Comparison of ENCODE assay signal across 8 cellular contexts in genomic region chr19:8050274-8051096, GRCh38. TPM values are rescaled to one million over a fixed set of nuclear protein-coding genes. Genes with fewer than 3 reads are reported as not detected.
DNase-seq lines count a peak whose midpoint lies in the region; ATAC-seq and TF ChIP-seq lines count a peak whose summit lies in the region.

No MANE protein-coding gene starts in this region.

- intact Hi-C loops in cardiac septum (cut with DNase I) = no loop called here

- no peak for TF ChIP-seq EP300 in upper lobe of left lung (IDR thresholded peaks at IDR 0.05)

- WGBS in upper lobe of left lung, 2 donors = 13 to 20% methylated on average over 14 to 43 of the region's 49 CpGs

- no peak overlapping the region for H3K27ac Mint-ChIP-seq in activated naive CD4-positive, alpha-beta T cell treated with anti-CD3 and anti-CD28 coated beads, Interleukin-2, amount 50 U/mL, for 72 hours

- TF ChIP-seq POLR2A in upper lobe of left lung (IDR thresholded peaks at IDR 0.05) = no peak

- H3K9me3 ChIP-seq in MG63 (peaks cover 5% of the 10 kb centered on the region; the same call in 1 of the 2 replicates), SK-N-MC (ENCODE audit: low read depth, low read length) (no peaks in the 10 kb centered on the region), upper lobe of left lung (no peaks in the 10 kb centered on the region)

- no peaks in the 10 kb centered on the region for H3K36me3 Mint-ChIP-seq in activated naive CD4-positive, alpha-beta T cell treated with anti-CD3 and anti-CD28 coated beads, Interleukin-2, amount 50 U/mL, for 72 hours

- ATAC-seq in GM21825 (IDR thresholded peaks at IDR 0.05; ENCODE audit: unreplicated experiment) (peak; percentile 74), upper lobe of left lung (ENCODE audit: low FRiP score in 2 of 2) (peak; percentile 90 to 96)
- peak; percentile 87 to 97 for ATAC-seq in activated naive CD4-positive, alpha-beta T cell treated with anti-CD3 and anti-CD28 coated beads, Interleukin-2, amount 50 U/mL, for 72 hours

- no peaks in the 10 kb centered on the region for H3K9me3 Mint-ChIP-seq in activated naive CD4-positive, alpha-beta T cell treated with anti-CD3 and anti-CD28 coated beads, Interleukin-2, amount 50 U/mL, for 72 hours

- no peak overlapping the region for H3K27ac ChIP-seq in SK-N-MC
- no peak overlapping the region for H3K27ac ChIP-seq in upper lobe of left lung

- H3K36me3 ChIP-seq in MG63 (no peaks in the 10 kb centered on the region), SK-N-MC (ENCODE audit: insufficient read depth, low read length) (no peaks in the 10 kb centered on the region), upper lobe of left lung (no peaks in the 10 kb centered on the region)

- H3K27me3 ChIP-seq in MG63 = peaks cover 28% of the 10 kb centered on the region
- H3K27me3 ChIP-seq in upper lobe of left lung = no peaks in the 10 kb centered on the region

- no peak overlapping the region for H3K9ac ChIP-seq in SK-N-MC (ENCODE audit: insufficient read length)

- no peak for TF ChIP-seq CTCF in upper lobe of left lung (IDR thresholded peaks at IDR 0.05)

- H3K4me3 ChIP-seq in MG63 (peak overlapping the region; percentile 40), SK-N-MC (peak overlapping the region; percentile 67), upper lobe of left lung (peak overlapping the region in 3 of 4 donors; percentile 32 to 44 (median 42))

- peaks cover 6 to 13% (median 11%) of the 10 kb centered on the region in 4 donors for H3K4me1 ChIP-seq in upper lobe of left lung

- DNase-seq in Daoy (ENCODE audit: low read depth) (peak; percentile 96), MG63 (peak; percentile 94), SK-N-MC (ENCODE audit: low read depth, low spot score) (peak; percentile 70), cardiac septum (ENCODE audit: low spot score) (peak; percentile 85), pons (ENCODE audit: low spot score) (peak; percentile 82), upper lobe of left lung (peak; percentile 93 to 94)
- DNase-seq in activated naive CD4-positive, alpha-beta T cell treated with anti-CD3 and anti-CD28 coated beads, Interleukin-2, amount 50 U/mL, for 72 hours (ENCODE audit: low spot score in 2 of 2) = peak; percentile 77 to 86

RNA-seq across cellular contexts. Expression of gene CCL25, which starts 2.1 kb away (rescaled TPM):
- not detected in 2 replicates for total RNA-seq in Daoy (2014; rRNA removed; shearing (Covaris generic))
- not detected in 2 replicates for total RNA-seq in MG63 (2014; rRNA removed; shearing (Covaris generic); ENCODE audit: low replicate concordance)
- total RNA-seq in activated naive CD4-positive, alpha-beta T cell treated with anti-CD3 and anti-CD28 coated beads, Interleukin-2, amount 50 U/mL, for 72 hours = under 1 TPM in 1 of 2 donors, not detected in 1; 0.56 TPM
- total RNA-seq in cardiac septum (not detected), upper lobe of left lung (not detected)

RNA-seq across cellular contexts. Expression of gene ELAVL1, which starts 45.0 kb away (rescaled TPM):
- 38.5 and 45.4 TPM in 2 replicates for total RNA-seq in Daoy (2014; rRNA removed; shearing (Covaris generic))
- 90.8 and 118 TPM in 2 replicates for total RNA-seq in MG63 (2014; rRNA removed; shearing (Covaris generic); ENCODE audit: low replicate concordance)
- 100 to 1,000 TPM; 121 to 146 TPM for total RNA-seq in activated naive CD4-positive, alpha-beta T cell treated with anti-CD3 and anti-CD28 coated beads, Interleukin-2, amount 50 U/mL, for 72 hours
- total RNA-seq in cardiac septum (55.2 TPM), upper lobe of left lung (10 to 100 TPM; 21.0 to 71.1 (median 36.1) TPM)
